In the genomic region with DNA sequence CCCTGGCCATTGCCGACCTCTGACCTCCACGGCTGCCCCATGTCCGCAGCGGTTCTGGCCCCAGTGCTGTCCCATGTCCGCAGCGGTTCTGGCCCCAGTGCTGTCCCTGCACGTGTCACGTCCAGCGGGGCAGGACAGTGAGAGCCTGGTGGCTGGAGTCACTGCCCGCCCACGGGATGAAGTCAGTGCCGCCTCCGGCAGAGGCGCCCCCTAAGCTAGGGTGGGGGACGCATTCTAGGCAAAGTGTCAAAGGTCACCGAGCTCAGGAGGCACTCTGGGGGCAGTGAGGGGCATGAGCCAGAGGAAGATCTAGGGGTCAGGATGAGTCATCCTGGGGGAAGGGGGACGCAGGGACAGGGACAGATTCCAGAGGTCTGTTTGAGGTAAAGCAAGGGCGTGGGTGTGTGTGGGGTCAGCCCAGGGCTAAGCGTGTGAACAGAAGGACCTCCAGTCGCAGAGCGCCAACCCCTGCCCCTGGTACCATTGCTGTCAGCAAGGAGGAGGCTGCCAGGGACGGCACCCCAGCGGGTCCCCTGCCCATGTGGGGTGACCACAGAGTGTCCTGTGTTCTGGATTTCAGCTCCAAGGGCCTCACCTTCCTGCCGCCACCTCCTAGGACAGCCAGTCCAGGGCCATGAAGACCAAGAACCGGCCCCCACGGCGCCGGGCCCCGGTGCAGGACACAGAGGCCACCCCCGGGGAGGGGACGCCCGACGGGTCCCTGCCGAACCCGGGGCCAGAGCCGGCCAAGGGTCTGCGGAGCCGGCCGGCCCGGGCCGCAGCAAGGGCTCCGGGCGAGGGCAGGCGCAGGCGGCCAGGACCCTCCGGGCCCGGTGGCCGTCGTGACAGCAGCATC, we compare ENCODE assay signal across 9 cellular contexts. TPM values are rescaled to one million over a fixed set of nuclear protein-coding genes. Genes with fewer than 3 reads are reported as not detected.
DNase-seq lines count a peak whose midpoint lies in the region; ATAC-seq and TF ChIP-seq lines count a peak whose summit lies in the region.
"Had no signal": no experiment of that assay in that cellular context is flagged by ENCODE, and none has a peak within 500 bp of the region (broad histone marks: within the 10 kb centered on the region; RNA-seq: fewer than 3 reads in every experiment).

No MANE protein-coding gene starts in this region.

- no peaks in the 10 kb centered on the region for H3K4me1 ChIP-seq in PC-3 (ENCODE audit: insufficient read depth, low read length)

- H4K20me1 ChIP-seq in PC-3 (ENCODE audit: low read length): no peaks in the 10 kb centered on the region

- H3K27ac Mint-ChIP-seq in endothelial cell (ENCODE audit: unreplicated experiment): no peak overlapping the region

- peaks cover 5% of the 10 kb centered on the region for H3K36me3 Mint-ChIP-seq in endothelial cell (ENCODE audit: low read depth, unreplicated experiment)

- peak; percentile 54 for ATAC-seq in PC-3
- no peak for ATAC-seq in GM18909 (IDR thresholded peaks at IDR 0.05; ENCODE audit: poor library complexity, unreplicated experiment)

- no peak overlapping the region for H3K27ac ChIP-seq in PC-3 (ENCODE audit: low read length)

- intact Hi-C loops in PC-3 (cut with micrococcal nuclease) (no loop called here), posterior vena cava (cut with DNase I) (no loop called here)

- peak overlapping the region; percentile 76 for H3K4me3 Mint-ChIP-seq in endothelial cell (ENCODE audit: unreplicated experiment)

- H3K9ac ChIP-seq in PC-3 (ENCODE audit: low read length): peak overlapping the region; percentile 35

- CTCF ChIA-PET in PC-3 (lab: Charles Lee): no interaction called here

- H3K27me3 ChIP-seq in GM06990 (replicated peaks; ENCODE audit: control insufficient read depth, insufficient read depth, low read length) (no peaks in the 10 kb centered on the region), PC-3 (ENCODE audit: low read length) (no peaks in the 10 kb centered on the region)

- peaks cover 10% of the 10 kb centered on the region for H3K27me3 Mint-ChIP-seq in endothelial cell (ENCODE audit: unreplicated experiment)

- no peaks in the 10 kb centered on the region for H3K9me2 ChIP-seq in PC-3 (replicated peaks; ENCODE audit: low read length)

- peak overlapping the region; percentile 84 for H3K4me2 ChIP-seq in PC-3 (ENCODE audit: low read length)

- POLR2A ChIA-PET in PC-3 (lab: Charles Lee; ENCODE audit: unreplicated experiment): no interaction called here

- H3K9me3 Mint-ChIP-seq in endothelial cell (ENCODE audit: unreplicated experiment): no peaks in the 10 kb centered on the region

- no peak for DNase-seq in GM06990 (ENCODE audit: extremely low read depth, insufficient read length)
- no peak for DNase-seq in PC-3
- DNase-seq in endothelial cell (ENCODE audit: low spot score): no peak
- peak; percentile 76 for DNase-seq in posterior vena cava (ENCODE audit: low spot score)
- no peak for DNase-seq in KG1 (lab: John Stamatoyannopoulos, UW)
- no peak for DNase-seq in HT-29 (ENCODE audit: low spot score)
- DNase-seq in UCSD-AML1 (lab: John Stamatoyannopoulos, UW; ENCODE audit: unreplicated experiment): no peak
- DNase-seq: NCI-H1048 had no signal

- H3F3A ChIP-seq in PC-3 (ENCODE audit: low read length, unreplicated experiment): no peaks in the 10 kb centered on the region

- peaks cover 3% of the 10 kb centered on the region for H3K4me1 Mint-ChIP-seq in endothelial cell (ENCODE audit: unreplicated experiment)

- no peaks in the 10 kb centered on the region for H3K9me3 ChIP-seq in PC-3 (ENCODE audit: low read length)

- 0 out of 2 replicates have a peak overlapping the region, but pooled peaks have one; percentile 26 for H2AFZ ChIP-seq in PC-3 (ENCODE audit: low read length)

- TF ChIP-seq CTCF in GM06990 (IDR thresholded peaks at IDR 0.05; ENCODE audit: insufficient read depth, low read length, poor library complexity, severe bottlenecking) (no peak), PC-3 (conservative IDR thresholded peaks at IDR 0.05; ENCODE audit: low read depth, low read length) (no peak), endothelial cell (IDR thresholded peaks at IDR 0.05; ENCODE audit: unreplicated experiment) (no peak)

- H3K36me3 ChIP-seq in GM06990 (ENCODE audit: control insufficient read depth, insufficient read depth, low read length): peaks cover under 1% of the 10 kb centered on the region
- H3K36me3 ChIP-seq in PC-3 (ENCODE audit: low read depth, low read length): no peaks in the 10 kb centered on the region

- BruUV-seq in PC-3 (replicated peaks; lab: Mats Ljungman, UMichigan): TSS peak; percentile 35

- H3K4me3 ChIP-seq in GM06990 (replicated peaks; ENCODE audit: low read depth, low read length) (peak overlapping the region; percentile 69), PC-3 (ENCODE audit: low read length) (peak overlapping the region; percentile 61)

- no peaks in the 10 kb centered on the region for H3K79me2 ChIP-seq in PC-3 (ENCODE audit: low read length)

RNA-seq across cellular contexts. Expression of a gene that starts 0.7 kb away (rescaled TPM):
- 12.0 and 13.9 TPM in 2 replicates for total RNA-seq in PC-3 (2014; rRNA removed)
- 1.2 TPM for total RNA-seq in endothelial cell (ENCODE audit: unreplicated experiment)
- under 1 TPM in 1 of 2 donors, not detected in 1; 0.71 TPM for total RNA-seq in posterior vena cava
- 16.2 and 21.8 TPM in 2 replicates for total RNA-seq in HT-29 (2014; rRNA removed; shearing (Covaris generic))

RNA-seq across cellular contexts. Expression of a gene that starts 40.1 kb away (rescaled TPM):
- total RNA-seq in PC-3 (2014; rRNA removed) (9.4 and 11.5 TPM in 2 replicates), endothelial cell (ENCODE audit: unreplicated experiment) (129 TPM), posterior vena cava (10 to 100 TPM; 29.7 to 36.7 TPM)
- total RNA-seq in HT-29 (2014; rRNA removed; shearing (Covaris generic)): 36.2 and 47.6 TPM in 2 replicates
